ENCODE assay signal across 1 cellular context in the genomic region with DNA sequence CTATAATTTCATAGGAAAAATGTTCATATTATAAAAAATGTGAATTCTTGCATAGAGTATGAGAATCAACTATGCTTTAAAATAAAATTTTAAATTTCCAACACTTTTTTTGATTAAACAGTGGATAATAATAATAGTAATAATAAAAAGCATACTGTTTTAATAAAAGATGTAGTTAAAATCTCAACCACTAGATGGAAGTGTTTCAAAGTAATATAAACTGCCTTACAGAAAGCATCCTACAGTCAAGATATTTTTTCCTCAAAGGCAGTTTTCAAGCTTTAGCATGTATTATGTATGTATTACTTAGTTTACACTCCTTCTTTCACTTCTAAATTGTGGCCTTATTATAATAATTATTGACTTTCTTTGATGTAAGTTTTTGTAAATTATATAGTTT.
TF ChIP-seq lines count a peak whose summit lies in the region.

No MANE protein-coding gene starts in this region.

TF ChIP-seq in GM23338, 12 proteins besides CTCF, POLR2A, EP300 and RAD21 (continued from another document):
- TF ChIP-seq, protein P1, sequence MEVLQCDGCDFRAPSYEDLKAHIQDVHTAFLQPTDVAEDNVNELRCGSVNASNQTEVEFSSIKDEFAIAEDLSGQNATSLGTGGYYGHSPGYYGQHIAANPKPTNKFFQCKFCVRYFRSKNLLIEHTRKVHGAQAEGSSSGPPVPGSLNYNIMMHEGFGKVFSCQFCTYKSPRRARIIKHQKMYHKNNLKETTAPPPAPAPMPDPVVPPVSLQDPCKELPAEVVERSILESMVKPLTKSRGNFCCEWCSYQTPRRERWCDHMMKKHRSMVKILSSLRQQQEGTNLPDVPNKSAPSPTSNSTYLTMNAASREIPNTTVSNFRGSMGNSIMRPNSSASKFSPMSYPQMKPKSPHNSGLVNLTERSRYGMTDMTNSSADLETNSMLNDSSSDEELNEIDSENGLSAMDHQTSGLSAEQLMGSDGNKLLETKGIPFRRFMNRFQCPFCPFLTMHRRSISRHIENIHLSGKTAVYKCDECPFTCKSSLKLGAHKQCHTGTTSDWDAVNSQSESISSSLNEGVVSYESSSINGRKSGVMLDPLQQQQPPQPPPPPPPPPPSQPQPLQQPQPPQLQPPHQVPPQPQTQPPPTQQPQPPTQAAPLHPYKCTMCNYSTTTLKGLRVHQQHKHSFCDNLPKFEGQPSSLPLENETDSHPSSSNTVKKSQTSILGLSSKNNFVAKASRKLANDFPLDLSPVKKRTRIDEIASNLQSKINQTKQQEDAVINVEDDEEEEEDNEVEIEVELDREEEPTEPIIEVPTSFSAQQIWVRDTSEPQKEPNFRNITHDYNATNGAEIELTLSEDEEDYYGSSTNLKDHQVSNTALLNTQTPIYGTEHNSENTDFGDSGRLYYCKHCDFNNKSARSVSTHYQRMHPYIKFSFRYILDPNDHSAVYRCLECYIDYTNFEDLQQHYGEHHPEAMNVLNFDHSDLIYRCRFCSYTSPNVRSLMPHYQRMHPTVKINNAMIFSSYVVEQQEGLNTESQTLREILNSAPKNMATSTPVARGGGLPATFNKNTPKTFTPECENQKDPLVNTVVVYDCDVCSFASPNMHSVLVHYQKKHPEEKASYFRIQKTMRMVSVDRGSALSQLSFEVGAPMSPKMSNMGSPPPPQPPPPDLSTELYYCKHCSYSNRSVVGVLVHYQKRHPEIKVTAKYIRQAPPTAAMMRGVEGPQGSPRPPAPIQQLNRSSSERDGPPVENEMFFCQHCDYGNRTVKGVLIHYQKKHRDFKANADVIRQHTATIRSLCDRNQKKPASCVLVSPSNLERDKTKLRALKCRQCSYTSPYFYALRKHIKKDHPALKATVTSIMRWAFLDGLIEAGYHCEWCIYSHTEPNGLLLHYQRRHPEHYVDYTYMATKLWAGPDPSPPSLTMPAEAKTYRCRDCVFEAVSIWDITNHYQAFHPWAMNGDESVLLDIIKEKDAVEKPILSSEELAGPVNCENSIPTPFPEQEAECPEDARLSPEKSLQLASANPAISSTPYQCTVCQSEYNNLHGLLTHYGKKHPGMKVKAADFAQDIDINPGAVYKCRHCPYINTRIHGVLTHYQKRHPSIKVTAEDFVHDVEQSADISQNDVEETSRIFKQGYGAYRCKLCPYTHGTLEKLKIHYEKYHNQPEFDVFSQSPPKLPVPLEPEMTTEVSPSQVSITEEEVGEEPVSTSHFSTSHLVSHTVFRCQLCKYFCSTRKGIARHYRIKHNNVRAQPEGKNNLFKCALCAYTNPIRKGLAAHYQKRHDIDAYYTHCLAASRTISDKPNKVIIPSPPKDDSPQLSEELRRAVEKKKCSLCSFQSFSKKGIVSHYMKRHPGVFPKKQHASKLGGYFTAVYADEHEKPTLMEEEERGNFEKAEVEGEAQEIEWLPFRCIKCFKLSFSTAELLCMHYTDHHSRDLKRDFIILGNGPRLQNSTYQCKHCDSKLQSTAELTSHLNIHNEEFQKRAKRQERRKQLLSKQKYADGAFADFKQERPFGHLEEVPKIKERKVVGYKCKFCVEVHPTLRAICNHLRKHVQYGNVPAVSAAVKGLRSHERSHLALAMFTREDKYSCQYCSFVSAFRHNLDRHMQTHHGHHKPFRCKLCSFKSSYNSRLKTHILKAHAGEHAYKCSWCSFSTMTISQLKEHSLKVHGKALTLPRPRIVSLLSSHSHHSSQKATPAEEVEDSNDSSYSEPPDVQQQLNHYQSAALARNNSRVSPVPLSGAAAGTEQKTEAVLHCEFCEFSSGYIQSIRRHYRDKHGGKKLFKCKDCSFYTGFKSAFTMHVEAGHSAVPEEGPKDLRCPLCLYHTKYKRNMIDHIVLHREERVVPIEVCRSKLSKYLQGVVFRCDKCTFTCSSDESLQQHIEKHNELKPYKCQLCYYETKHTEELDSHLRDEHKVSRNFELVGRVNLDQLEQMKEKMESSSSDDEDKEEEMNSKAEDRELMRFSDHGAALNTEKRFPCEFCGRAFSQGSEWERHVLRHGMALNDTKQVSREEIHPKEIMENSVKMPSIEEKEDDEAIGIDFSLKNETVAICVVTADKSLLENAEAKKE (CRISPR knock-in tag; IDR thresholded peaks at IDR 0.05), result no peak
- TF ChIP-seq CREB1 (CRISPR knock-in tag; IDR thresholded peaks at IDR 0.05; ENCODE audit: low read depth) (no peak), EZH2 (IDR thresholded peaks at IDR 0.05; ENCODE audit: low read depth, unreplicated experiment) (no peak), EZH2phosphoT487 (IDR thresholded peaks at IDR 0.05; ENCODE audit: unreplicated experiment) (no peak), STAT1 (IDR thresholded peaks at IDR 0.05; ENCODE audit: unreplicated experiment) (no peak), ZNF331 (CRISPR knock-in tag; IDR thresholded peaks at IDR 0.05; ENCODE audit: low read depth) (no peak), ZNF114 (CRISPR knock-in tag; IDR thresholded peaks at IDR 0.05) (no peak), POLR2AphosphoS5 (IDR thresholded peaks at IDR 0.05; ENCODE audit: low read depth) (no peak), JUNB (IDR thresholded peaks at IDR 0.05; ENCODE audit: unreplicated experiment) (no peak)
- TF ChIP-seq, protein P2, sequence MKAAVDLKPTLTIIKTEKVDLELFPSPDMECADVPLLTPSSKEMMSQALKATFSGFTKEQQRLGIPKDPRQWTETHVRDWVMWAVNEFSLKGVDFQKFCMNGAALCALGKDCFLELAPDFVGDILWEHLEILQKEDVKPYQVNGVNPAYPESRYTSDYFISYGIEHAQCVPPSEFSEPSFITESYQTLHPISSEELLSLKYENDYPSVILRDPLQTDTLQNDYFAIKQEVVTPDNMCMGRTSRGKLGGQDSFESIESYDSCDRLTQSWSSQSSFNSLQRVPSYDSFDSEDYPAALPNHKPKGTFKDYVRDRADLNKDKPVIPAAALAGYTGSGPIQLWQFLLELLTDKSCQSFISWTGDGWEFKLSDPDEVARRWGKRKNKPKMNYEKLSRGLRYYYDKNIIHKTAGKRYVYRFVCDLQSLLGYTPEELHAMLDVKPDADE (IDR thresholded peaks at IDR 0.05), result no peak
- TF ChIP-seq, protein P3, sequence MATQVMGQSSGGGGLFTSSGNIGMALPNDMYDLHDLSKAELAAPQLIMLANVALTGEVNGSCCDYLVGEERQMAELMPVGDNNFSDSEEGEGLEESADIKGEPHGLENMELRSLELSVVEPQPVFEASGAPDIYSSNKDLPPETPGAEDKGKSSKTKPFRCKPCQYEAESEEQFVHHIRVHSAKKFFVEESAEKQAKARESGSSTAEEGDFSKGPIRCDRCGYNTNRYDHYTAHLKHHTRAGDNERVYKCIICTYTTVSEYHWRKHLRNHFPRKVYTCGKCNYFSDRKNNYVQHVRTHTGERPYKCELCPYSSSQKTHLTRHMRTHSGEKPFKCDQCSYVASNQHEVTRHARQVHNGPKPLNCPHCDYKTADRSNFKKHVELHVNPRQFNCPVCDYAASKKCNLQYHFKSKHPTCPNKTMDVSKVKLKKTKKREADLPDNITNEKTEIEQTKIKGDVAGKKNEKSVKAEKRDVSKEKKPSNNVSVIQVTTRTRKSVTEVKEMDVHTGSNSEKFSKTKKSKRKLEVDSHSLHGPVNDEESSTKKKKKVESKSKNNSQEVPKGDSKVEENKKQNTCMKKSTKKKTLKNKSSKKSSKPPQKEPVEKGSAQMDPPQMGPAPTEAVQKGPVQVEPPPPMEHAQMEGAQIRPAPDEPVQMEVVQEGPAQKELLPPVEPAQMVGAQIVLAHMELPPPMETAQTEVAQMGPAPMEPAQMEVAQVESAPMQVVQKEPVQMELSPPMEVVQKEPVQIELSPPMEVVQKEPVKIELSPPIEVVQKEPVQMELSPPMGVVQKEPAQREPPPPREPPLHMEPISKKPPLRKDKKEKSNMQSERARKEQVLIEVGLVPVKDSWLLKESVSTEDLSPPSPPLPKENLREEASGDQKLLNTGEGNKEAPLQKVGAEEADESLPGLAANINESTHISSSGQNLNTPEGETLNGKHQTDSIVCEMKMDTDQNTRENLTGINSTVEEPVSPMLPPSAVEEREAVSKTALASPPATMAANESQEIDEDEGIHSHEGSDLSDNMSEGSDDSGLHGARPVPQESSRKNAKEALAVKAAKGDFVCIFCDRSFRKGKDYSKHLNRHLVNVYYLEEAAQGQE (IDR thresholded peaks at IDR 0.05; ENCODE audit: unreplicated experiment), result no peak
TF ChIP-seq in GM23338: peak in this region for 0.
